8 cellular contexts compared by ENCODE assay signal in the genomic region with DNA sequence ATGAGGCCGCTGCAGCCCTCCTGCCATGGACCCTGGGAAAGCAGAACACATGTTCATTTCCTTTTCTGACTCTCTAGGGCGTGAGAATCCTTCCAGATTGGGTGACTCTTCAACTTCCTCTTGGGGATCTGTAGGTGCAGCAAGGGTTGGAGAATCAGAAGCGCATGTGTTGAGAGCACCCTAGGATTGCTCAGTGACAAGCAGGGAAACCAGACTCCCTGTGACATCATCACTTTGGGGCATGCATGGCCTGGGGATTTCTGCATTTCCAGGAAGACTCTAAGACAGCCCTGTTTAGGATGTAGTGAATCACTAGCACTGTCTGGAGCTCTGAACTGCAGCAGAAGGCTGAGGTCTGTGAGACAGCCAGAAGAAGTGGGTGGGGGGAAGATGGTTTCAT. TPM values are rescaled to one million over a fixed set of nuclear protein-coding genes. Genes with fewer than 3 reads are reported as not detected.
DNase-seq lines count a peak whose midpoint lies in the region; ATAC-seq and TF ChIP-seq lines count a peak whose summit lies in the region.

No MANE protein-coding gene starts in this region.

- ATAC-seq in GM19395 (IDR thresholded peaks at IDR 0.05; ENCODE audit: unreplicated experiment) (peak; percentile 64), lung (ENCODE audit: insufficient read depth, low FRiP score) (peak; percentile 75), HG03196 (IDR thresholded peaks at IDR 0.05; ENCODE audit: unreplicated experiment) (no peak)
- peak; percentile 92 for ATAC-seq in activated T-cell treated with anti-CD3 and anti-CD28 coated beads, Interleukin-2, amount 50 U/mL, for 4 hours

- peaks cover 66% of the 10 kb centered on the region for H3K4me1 Mint-ChIP-seq in activated T-cell treated with anti-CD3 and anti-CD28 coated beads, Interleukin-2, amount 50 U/mL, for 4 hours (ENCODE audit: low read depth)

- H3K4me3 ChIP-seq in Loucy (ENCODE audit: low read length, poor library complexity, severe bottlenecking) (no peak overlapping the region), lung (no peak overlapping the region)

- H3K4me3 Mint-ChIP-seq in activated T-cell treated with anti-CD3 and anti-CD28 coated beads, Interleukin-2, amount 50 U/mL, for 4 hours, result peak overlapping the region; percentile 85

- peak overlapping the region; percentile 11 for H3K9ac ChIP-seq in Loucy (ENCODE audit: low read depth, low read length, poor library complexity, severe bottlenecking)

- peak overlapping the region in 1 of 2 donors; percentile 47 for H3K27ac ChIP-seq in lung (ENCODE audit: low read depth in 1 of 2, low read length in 1 of 2)

- 28 to 54% methylated on average over 3 of the region's 3 CpGs for WGBS in lung, 2 donors

- H3K27me3 ChIP-seq in Loucy (ENCODE audit: insufficient read depth, low read length, poor library complexity, severe bottlenecking) (no peaks in the 10 kb centered on the region), lung (ENCODE audit: control insufficient read depth, insufficient read depth) (no peaks in the 10 kb centered on the region)

- H3K27me3 Mint-ChIP-seq in activated T-cell treated with anti-CD3 and anti-CD28 coated beads, Interleukin-2, amount 50 U/mL, for 4 hours (ENCODE audit: low read depth), result no peaks in the 10 kb centered on the region

- H3F3A ChIP-seq in Loucy (ENCODE audit: low read depth), result no peaks in the 10 kb centered on the region

- no peaks in the 10 kb centered on the region for H3K9me3 Mint-ChIP-seq in activated T-cell treated with anti-CD3 and anti-CD28 coated beads, Interleukin-2, amount 50 U/mL, for 4 hours

- no peaks in the 10 kb centered on the region for H4K20me1 ChIP-seq in Loucy (ENCODE audit: insufficient read depth, low read length, poor library complexity, severe bottlenecking)

- H3K79me2 ChIP-seq in Loucy (ENCODE audit: insufficient read depth, low read length), result no peaks in the 10 kb centered on the region

- H3K9me2 ChIP-seq in Loucy (replicated peaks; ENCODE audit: low read depth, low read length), result no peaks in the 10 kb centered on the region

- DNase-seq in activated T-cell treated with anti-CD3 and anti-CD28 coated beads, Interleukin-2, amount 50 U/mL, for 4 hours, result peak; percentile 76
- no peak for DNase-seq in lung (ENCODE audit: low spot score)
- no peak for DNase-seq in COR-L47 (lab: John Stamatoyannopoulos, UW)
- DNase-seq in NCI-H2227 (lab: John Stamatoyannopoulos, UW; ENCODE audit: unreplicated experiment), result no peak
- DNase-seq in cerebellum (ENCODE audit: low spot score), result no peak

- H3K36me3 ChIP-seq in Loucy (ENCODE audit: insufficient read depth, low read length) (no peaks in the 10 kb centered on the region), lung (ENCODE audit: control insufficient read depth in 2 of 2, insufficient read depth in 2 of 2, low read length in 2 of 2) (no peaks in the 10 kb centered on the region)

- TF ChIP-seq CTCF in Loucy (conservative IDR thresholded peaks at IDR 0.05; ENCODE audit: low read length) (no peak), lung (IDR thresholded peaks at IDR 0.05; ENCODE audit: control extremely low read depth, extremely low read depth) (no peak)

- H3K4me2 ChIP-seq in Loucy (ENCODE audit: low read depth, low read length, poor library complexity, severe bottlenecking), result peak overlapping the region; percentile 45

- no peak overlapping the region for H2AFZ ChIP-seq in Loucy (ENCODE audit: low read length)

- H3K4me1 ChIP-seq in Loucy (ENCODE audit: insufficient read depth, low read length, poor library complexity, severe bottlenecking) (peaks cover 43% of the 10 kb centered on the region), lung (ENCODE audit: control insufficient read depth in 2 of 2, insufficient read depth in 2 of 2, low read length in 2 of 2) (peaks cover 3 to 5% of the 10 kb centered on the region in 2 donors)

- H3K36me3 Mint-ChIP-seq in activated T-cell treated with anti-CD3 and anti-CD28 coated beads, Interleukin-2, amount 50 U/mL, for 4 hours (ENCODE audit: insufficient read depth), result peaks cover 2% of the 10 kb centered on the region

- H3K9me3 ChIP-seq in Loucy (ENCODE audit: insufficient read depth, low read depth, low read length) (no peaks in the 10 kb centered on the region), lung (ENCODE audit: control insufficient read depth in 2 of 2, insufficient read depth in 1 of 2, low read length in 1 of 2) (no peaks in the 10 kb centered on the region)

RNA-seq across cellular contexts. Expression of a gene that starts 15.1 kb away (rescaled TPM):
- 100 to 1,000 TPM in 2 of 3 donors, 10 to 100 TPM in 1; 93.0 to 136 (median 132) TPM for total RNA-seq in activated T-cell treated with anti-CD3 and anti-CD28 coated beads, Interleukin-2, amount 50 U/mL, for 4 hours
- total RNA-seq in lung (10 to 100 TPM; 39.1 to 73.0 TPM), cerebellum (3.6 TPM)
- polyA plus RNA-seq in lung, result 100 to 1,000 TPM in 1 of 2 donors, 10 to 100 TPM in 1; 15.6 to 127 TPM
